1 cellular context compared by ENCODE assay signal in the genomic region with DNA sequence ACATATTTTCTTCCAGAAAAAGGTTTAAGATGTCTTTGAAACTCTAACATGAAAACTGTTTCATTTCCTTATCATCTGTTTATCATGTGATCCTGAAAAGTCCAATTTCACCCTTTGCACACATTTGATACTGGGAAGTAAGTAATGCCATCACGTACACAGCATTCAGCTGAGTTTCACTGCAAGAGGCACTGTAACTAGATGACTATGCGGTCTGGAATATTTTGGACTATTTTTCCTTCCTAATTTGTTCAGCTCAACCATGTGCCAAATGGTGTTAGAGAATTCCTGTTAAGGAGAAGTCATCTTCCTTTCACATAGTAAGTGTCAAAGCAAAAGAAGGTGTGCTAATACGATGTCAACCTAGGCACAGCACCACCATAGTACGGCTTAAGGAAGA.
TF ChIP-seq lines count a peak whose summit lies in the region.

No MANE protein-coding gene starts in this region.

TF ChIP-seq in WTC11, 78 proteins besides CTCF, POLR2A, EP300 and RAD21 (continued from another document):
- TF ChIP-seq ZNF317 (CRISPR knock-in tag; IDR thresholded peaks at IDR 0.05; ENCODE audit: borderline replicate concordance, low read depth) (no peak), NFYB (CRISPR knock-in tag; conservative IDR thresholded peaks at IDR 0.05; ENCODE audit: low read depth) (no peak)
- TF ChIP-seq, protein P1, sequence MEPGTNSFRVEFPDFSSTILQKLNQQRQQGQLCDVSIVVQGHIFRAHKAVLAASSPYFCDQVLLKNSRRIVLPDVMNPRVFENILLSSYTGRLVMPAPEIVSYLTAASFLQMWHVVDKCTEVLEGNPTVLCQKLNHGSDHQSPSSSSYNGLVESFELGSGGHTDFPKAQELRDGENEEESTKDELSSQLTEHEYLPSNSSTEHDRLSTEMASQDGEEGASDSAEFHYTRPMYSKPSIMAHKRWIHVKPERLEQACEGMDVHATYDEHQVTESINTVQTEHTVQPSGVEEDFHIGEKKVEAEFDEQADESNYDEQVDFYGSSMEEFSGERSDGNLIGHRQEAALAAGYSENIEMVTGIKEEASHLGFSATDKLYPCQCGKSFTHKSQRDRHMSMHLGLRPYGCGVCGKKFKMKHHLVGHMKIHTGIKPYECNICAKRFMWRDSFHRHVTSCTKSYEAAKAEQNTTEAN (CRISPR knock-in tag; IDR thresholded peaks at IDR 0.05) = no peak
